In genomic region chr19:18308051-18308947, GRCh38 we compare ENCODE assay signal across 15 cellular contexts. TPM values are rescaled to one million over a fixed set of nuclear protein-coding genes. Genes with fewer than 3 reads are reported as not detected.
DNase-seq lines count a peak whose midpoint lies in the region; ATAC-seq and TF ChIP-seq lines count a peak whose summit lies in the region.
"Had no signal": no experiment of that assay in that cellular context is flagged by ENCODE, and none has a peak within 500 bp of the region (broad histone marks: within the 10 kb centered on the region; RNA-seq: fewer than 3 reads in every experiment).

No MANE protein-coding gene starts in this region.

- no peak overlapping the region for H3K4me3 Mint-ChIP-seq in activated CD8-positive, alpha-beta memory T cell treated with anti-CD3 and anti-CD28 coated beads, Interleukin-2, amount 10 ng/mL, durations not matched to agents 7 days and 5 days
- no peak overlapping the region for H3K4me3 Mint-ChIP-seq in activated naive CD8-positive, alpha-beta T cell treated with anti-CD3 and anti-CD28 coated beads for 36 hours
- H3K4me3 Mint-ChIP-seq: activated naive CD4-positive, alpha-beta T cell treated with anti-CD3 and anti-CD28 coated beads, Interleukin-2, amount 50 U/mL, for 24 hours had no signal

- no peak overlapping the region for H3K9ac ChIP-seq in mesenchymal stem cell (ENCODE audit: low read length)

- H3K36me3 ChIP-seq in mesenchymal stem cell (ENCODE audit: control insufficient read depth in 1 of 2, insufficient read depth in 2 of 2, low read depth in 1 of 2, low read length in 2 of 2) (peaks cover 29 to 72% of the 10 kb centered on the region in 2 experiments), upper lobe of left lung (peaks cover 0 to 49% (median 38%) of the 10 kb centered on the region in 4 donors)
- H3K36me3 ChIP-seq: colonic mucosa had no signal

- H3K36me3 Mint-ChIP-seq in activated CD8-positive, alpha-beta memory T cell treated with anti-CD3 and anti-CD28 coated beads, Interleukin-2, amount 10 ng/mL, durations not matched to agents 7 days and 5 days = peaks cover 35% of the 10 kb centered on the region
- H3K36me3 Mint-ChIP-seq in activated naive CD8-positive, alpha-beta T cell treated with anti-CD3 and anti-CD28 coated beads for 36 hours = peaks cover 49% of the 10 kb centered on the region

- DNase-seq in activated CD8-positive, alpha-beta memory T cell treated with anti-CD3 and anti-CD28 coated beads, Interleukin-2, amount 10 ng/mL, durations not matched to agents 7 days and 5 days = no peak
- DNase-seq in activated CD8-positive, alpha-beta memory T cell treated with anti-CD3 and anti-CD28 coated beads, Interleukin-2, amount 50 U/mL, for 48 hours = no peak
- no peak for DNase-seq in activated naive CD8-positive, alpha-beta T cell treated with anti-CD3 and anti-CD28 coated beads for 36 hours
- DNase-seq in mesenchymal stem cell (no peak), upper lobe of left lung (peak in 1 of 2 donors; percentile 55), UCSD-AML1 (lab: John Stamatoyannopoulos, UW; ENCODE audit: unreplicated experiment) (no peak), kidney tubule cell (ENCODE audit: low spot score) (no peak), T-helper 1 cell (no peak)
- DNase-seq: colonic mucosa; DMS 273 treated with DMSO at 0.1 percent for 48 hours; GOT3; PC-9; stimulated activated CD4-positive, alpha-beta T cell treated with anti-CD3 and anti-CD28 coated beads, Interleukin-4, amount 100 ng/mL, for 1 hour; T-helper 9 cell had no signal

- H3K9me3 ChIP-seq in mesenchymal stem cell (ENCODE audit: control insufficient read depth, low read length) (no peaks in the 10 kb centered on the region), upper lobe of left lung (no peaks in the 10 kb centered on the region)
- H3K9me3 ChIP-seq: colonic mucosa had no signal

- no peaks in the 10 kb centered on the region for H3K9me3 Mint-ChIP-seq in activated CD8-positive, alpha-beta memory T cell treated with anti-CD3 and anti-CD28 coated beads, Interleukin-2, amount 10 ng/mL, durations not matched to agents 7 days and 5 days (ENCODE audit: low read depth)
- H3K9me3 Mint-ChIP-seq in activated naive CD8-positive, alpha-beta T cell treated with anti-CD3 and anti-CD28 coated beads for 36 hours = no peaks in the 10 kb centered on the region
- H3K9me3 Mint-ChIP-seq: activated naive CD4-positive, alpha-beta T cell treated with anti-CD3 and anti-CD28 coated beads, Interleukin-2, amount 50 U/mL, for 24 hours had no signal

- H3K27me3 ChIP-seq in mesenchymal stem cell (ENCODE audit: control insufficient read depth in 1 of 2, insufficient read depth in 1 of 2, low read length in 2 of 2) = no peaks in the 10 kb centered on the region
- no peaks in the 10 kb centered on the region for H3K27me3 ChIP-seq in upper lobe of left lung
- H3K27me3 ChIP-seq: colonic mucosa had no signal

- H4K91ac ChIP-seq in mesenchymal stem cell (ENCODE audit: low read length) = peak overlapping the region; percentile 30

- peak overlapping the region; percentile 32 for H3K27ac Mint-ChIP-seq in activated CD8-positive, alpha-beta memory T cell treated with anti-CD3 and anti-CD28 coated beads, Interleukin-2, amount 10 ng/mL, durations not matched to agents 7 days and 5 days
- peak overlapping the region; percentile 96 for H3K27ac Mint-ChIP-seq in activated naive CD8-positive, alpha-beta T cell treated with anti-CD3 and anti-CD28 coated beads for 36 hours
- H3K27ac Mint-ChIP-seq: activated naive CD4-positive, alpha-beta T cell treated with anti-CD3 and anti-CD28 coated beads, Interleukin-2, amount 50 U/mL, for 24 hours had no signal

- TF ChIP-seq EP300 in upper lobe of left lung (IDR thresholded peaks at IDR 0.05) = no peak

- no peak overlapping the region for H2AFZ ChIP-seq in mesenchymal stem cell (ENCODE audit: low read depth, low read length)
- H2AFZ ChIP-seq: PC-9 had no signal

- H3K18ac ChIP-seq in mesenchymal stem cell (ENCODE audit: low read depth in 1 of 2, low read length in 2 of 2) = no peak overlapping the region

- H3K4me1 Mint-ChIP-seq in activated CD8-positive, alpha-beta memory T cell treated with anti-CD3 and anti-CD28 coated beads, Interleukin-2, amount 10 ng/mL, durations not matched to agents 7 days and 5 days = peaks cover 43% of the 10 kb centered on the region
- H3K4me1 Mint-ChIP-seq in activated naive CD8-positive, alpha-beta T cell treated with anti-CD3 and anti-CD28 coated beads for 36 hours = peaks cover 46% of the 10 kb centered on the region

- peaks cover 18% of the 10 kb centered on the region for H3K79me1 ChIP-seq in mesenchymal stem cell (replicated peaks; ENCODE audit: low read length, poor library complexity, severe bottlenecking)

- H3K4me1 ChIP-seq in mesenchymal stem cell (ENCODE audit: control insufficient read depth, insufficient read depth, low read depth, low read length) (peaks cover 26% of the 10 kb centered on the region), upper lobe of left lung (peaks cover 28 to 51% (median 38%) of the 10 kb centered on the region in 4 donors)

- no peak overlapping the region for H2BK5ac ChIP-seq in mesenchymal stem cell (ENCODE audit: low read depth, low read length, poor library complexity, severe bottlenecking)

- no peak overlapping the region for H3K23ac ChIP-seq in mesenchymal stem cell (ENCODE audit: low read length in 2 of 2)

- H3K4me3 ChIP-seq in mesenchymal stem cell (ENCODE audit: insufficient read depth in 1 of 2, low read depth in 1 of 2, low read length in 2 of 2) (peak overlapping the region in 1 of 2 experiments; percentile 9), upper lobe of left lung (no peak overlapping the region)
- H3K4me3 ChIP-seq: colonic mucosa, PC-9 had no signal

- no peak overlapping the region for H3K27ac ChIP-seq in mesenchymal stem cell (ENCODE audit: low read length, poor library complexity, severe bottlenecking)
- peak overlapping the region; percentile 31 to 98 (median 94) for H3K27ac ChIP-seq in upper lobe of left lung
- H3K27ac ChIP-seq: colonic mucosa, PC-9 had no signal

- ATAC-seq in activated CD8-positive, alpha-beta memory T cell treated with anti-CD3 and anti-CD28 coated beads, Interleukin-2, amount 10 ng/mL, durations not matched to agents 7 days and 5 days = no peak
- ATAC-seq in upper lobe of left lung (ENCODE audit: low FRiP score in 2 of 2) = no peak

- CTCF ChIA-PET in activated CD8-positive, alpha-beta memory T cell treated with anti-CD3 and anti-CD28 coated beads, Interleukin-2, amount 10 ng/mL, durations not matched to agents 7 days and 5 days (lab: Charles Lee) = interaction anchor here (1.8 to 17.3 kb wide), 2 partner anchors 21 to 27 kb away, joined by 7 to 399 read pairs; partner anchors contain the start of gene JUND

- no peak overlapping the region for H2AK5ac ChIP-seq in mesenchymal stem cell (ENCODE audit: low read length, severe bottlenecking)

- no peak for TF ChIP-seq CTCF in upper lobe of left lung (IDR thresholded peaks at IDR 0.05)

- 95% methylated on average over 19 of the region's 20 CpGs for WGBS in mesenchymal stem cell
- WGBS in upper lobe of left lung, 2 donors = 88 to 89% methylated on average over 14 to 20 of the region's 20 CpGs

- no peaks in the 10 kb centered on the region for H3K27me3 Mint-ChIP-seq in activated CD8-positive, alpha-beta memory T cell treated with anti-CD3 and anti-CD28 coated beads, Interleukin-2, amount 10 ng/mL, durations not matched to agents 7 days and 5 days
- no peaks in the 10 kb centered on the region for H3K27me3 Mint-ChIP-seq in activated naive CD8-positive, alpha-beta T cell treated with anti-CD3 and anti-CD28 coated beads for 36 hours
- H3K27me3 Mint-ChIP-seq: activated naive CD4-positive, alpha-beta T cell treated with anti-CD3 and anti-CD28 coated beads, Interleukin-2, amount 50 U/mL, for 24 hours had no signal

- no peak overlapping the region for H3K4me2 ChIP-seq in mesenchymal stem cell (ENCODE audit: low read length, poor library complexity, severe bottlenecking)
- H3K4me2 ChIP-seq: PC-9 had no signal

- no peak overlapping the region for H4K8ac ChIP-seq in mesenchymal stem cell (ENCODE audit: low read length)

- H3K4ac ChIP-seq in mesenchymal stem cell (ENCODE audit: low read depth in 1 of 2, low read length in 2 of 2) = no peak overlapping the region

- no peak overlapping the region for H2BK120ac ChIP-seq in mesenchymal stem cell (ENCODE audit: low read depth, low read length)

- H2BK12ac ChIP-seq in mesenchymal stem cell (ENCODE audit: low read length in 2 of 2) = no peak overlapping the region

- no peak for TF ChIP-seq POLR2A in upper lobe of left lung (IDR thresholded peaks at IDR 0.05)

- H3K14ac ChIP-seq in mesenchymal stem cell (ENCODE audit: low read length in 2 of 2) = no peak overlapping the region

- H2BK15ac ChIP-seq in mesenchymal stem cell (ENCODE audit: low read depth, poor library complexity, severe bottlenecking) = no peak overlapping the region

RNA-seq across cellular contexts. Expression of gene LSM4, which starts 14.6 kb away (rescaled TPM):
- 100 to 1,000 TPM; 209 to 236 TPM for total RNA-seq in activated CD8-positive, alpha-beta memory T cell treated with anti-CD3 and anti-CD28 coated beads, Interleukin-2, amount 10 ng/mL, durations not matched to agents 7 days and 5 days
- 100 to 1,000 TPM; 419 to 435 TPM for total RNA-seq in activated naive CD8-positive, alpha-beta T cell treated with anti-CD3 and anti-CD28 coated beads for 36 hours
- 97.6 TPM for polyA plus RNA-seq in mesenchymal stem cell (2013, experiment 1 of 2)
- polyA plus RNA-seq in mesenchymal stem cell (2013, experiment 2 of 2) = 98.6 TPM
- total RNA-seq in upper lobe of left lung = 100 to 1,000 TPM in 4 of 6 donors, 10 to 100 TPM in 2; 39.8 to 147 (median 107) TPM

RNA-seq across cellular contexts. Expression of gene JUND, which starts 26.9 kb away (rescaled TPM):
- 100 to 1,000 TPM; 498 to 501 TPM for total RNA-seq in activated CD8-positive, alpha-beta memory T cell treated with anti-CD3 and anti-CD28 coated beads, Interleukin-2, amount 10 ng/mL, durations not matched to agents 7 days and 5 days
- total RNA-seq in activated naive CD8-positive, alpha-beta T cell treated with anti-CD3 and anti-CD28 coated beads for 36 hours = 100 to 1,000 TPM; 379 to 398 TPM
- 173 TPM for polyA plus RNA-seq in mesenchymal stem cell (2013, experiment 1 of 2)
- 178 TPM for polyA plus RNA-seq in mesenchymal stem cell (2013, experiment 2 of 2)
- total RNA-seq in upper lobe of left lung = 1,000 to 10,000 TPM in 1 of 6 donors, 100 to 1,000 TPM in 5; 281 to 1,101 (median 639) TPM

RNA-seq across cellular contexts. Expression of gene PGPEP1, which starts 32.1 kb away (rescaled TPM):
- 10 to 100 TPM; 35.5 to 44.7 TPM for total RNA-seq in activated CD8-positive, alpha-beta memory T cell treated with anti-CD3 and anti-CD28 coated beads, Interleukin-2, amount 10 ng/mL, durations not matched to agents 7 days and 5 days
- 10 to 100 TPM; 15.7 to 17.8 TPM for total RNA-seq in activated naive CD8-positive, alpha-beta T cell treated with anti-CD3 and anti-CD28 coated beads for 36 hours
- 69.3 TPM for polyA plus RNA-seq in mesenchymal stem cell (2013, experiment 1 of 2)
- 64.4 TPM for polyA plus RNA-seq in mesenchymal stem cell (2013, experiment 2 of 2)
- total RNA-seq in upper lobe of left lung = 10 to 100 TPM; 15.5 to 42.8 (median 28.1) TPM

RNA-seq across cellular contexts. Expression of gene IQCN, which starts 34.0 kb away (rescaled TPM):
- total RNA-seq in activated CD8-positive, alpha-beta memory T cell treated with anti-CD3 and anti-CD28 coated beads, Interleukin-2, amount 10 ng/mL, durations not matched to agents 7 days and 5 days = 1 to 10 TPM; 2.2 to 3.1 TPM
- under 1 TPM; 0.29 to 0.32 TPM for total RNA-seq in activated naive CD8-positive, alpha-beta T cell treated with anti-CD3 and anti-CD28 coated beads for 36 hours
- polyA plus RNA-seq in mesenchymal stem cell (2013, experiment 1 of 2) = 0.30 TPM
- 0.33 TPM for polyA plus RNA-seq in mesenchymal stem cell (2013, experiment 2 of 2)
- 10 to 100 TPM in 3 of 6 donors, 1 to 10 TPM in 3; 6.3 to 58.7 (median 11.7) TPM for total RNA-seq in upper lobe of left lung
